Comparison of ENCODE assay signal across 21 cellular contexts in the genomic region with DNA sequence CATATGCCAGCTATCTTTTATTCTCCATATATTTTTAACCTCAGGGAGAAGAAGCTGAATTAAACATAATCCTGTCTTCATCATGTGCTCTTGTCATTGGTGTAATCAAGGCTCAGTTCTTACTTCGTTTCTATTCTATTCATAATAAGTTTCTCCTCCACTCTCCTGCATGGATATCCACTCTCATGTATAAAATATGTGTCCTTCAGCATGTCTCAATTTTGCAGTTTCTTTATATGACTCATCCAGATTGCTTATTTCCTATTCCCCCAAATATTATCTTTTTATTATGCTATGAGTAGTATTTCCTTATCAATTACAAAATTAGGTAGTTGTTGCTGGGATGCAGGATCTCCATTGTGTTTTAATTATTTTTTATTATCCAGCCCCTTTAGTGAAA.
A peak's percentile ranks its signal among the peaks of the same experiment; 100 is the strongest.
DNase-seq lines count a peak whose midpoint lies in the region; ATAC-seq, FAIRE-seq and TF ChIP-seq lines count a peak whose summit lies in the region.
"Had no signal": no experiment of that assay in that cellular context is flagged by ENCODE, and none has a peak within 500 bp of the region (broad histone marks: within the 10 kb centered on the region; RNA-seq: fewer than 3 reads in every experiment).

No MANE protein-coding gene starts in this region.

- no peak for TF ChIP-seq CTCF in RWPE1 (conservative IDR thresholded peaks at IDR 0.05; ENCODE audit: low read depth)
- no peak for TF ChIP-seq CTCF in endothelial cell of umbilical vein (IDR thresholded peaks at IDR 0.05; ENCODE audit: extremely low read depth in 1 of 2, insufficient read depth in 1 of 2, low read depth in 1 of 2, low read length in 2 of 2)

- no peak overlapping the region for H3K9ac ChIP-seq in endothelial cell of umbilical vein (replicated peaks; ENCODE audit: extremely low read depth, insufficient read depth, low read length)
- H3K9ac ChIP-seq: BLaER1 treated with 17β-estradiol and CSF1 and Interleukin-3, amounts not matched to agents 10 nM and 100 nM had no signal

- dilution Hi-C loops in endothelial cell of umbilical vein (cut with MboI; ENCODE audit: extremely low pct_ligation_motif_present, low sequenced_read_pairs) = no loop called here

- POLR2A ChIA-PET in RWPE1 (lab: Yijun Ruan, JAX; ENCODE audit: low non-redundant PET) (no interaction called here), endothelial cell of umbilical vein (lab: Charles Lee) (no interaction called here)

- H3K9me1 ChIP-seq in endothelial cell of umbilical vein (replicated peaks; ENCODE audit: control insufficient read depth, extremely low read depth, insufficient read depth, low read length) = no peaks in the 10 kb centered on the region

- FAIRE-seq in endothelial cell of umbilical vein (lab: Jason Lieb, UNC) = no peak
- no peak for FAIRE-seq in frontal cortex (lab: Jason Lieb, UNC)
- FAIRE-seq: G401.6, GM12892, GM19239, K562 had no signal

- no peaks in the 10 kb centered on the region for H4K20me1 ChIP-seq in endothelial cell of umbilical vein (replicated peaks; ENCODE audit: control insufficient read depth, extremely low read depth, insufficient read depth, low read length)
- H4K20me1 ChIP-seq: BLaER1 treated with 17β-estradiol and CSF1 and Interleukin-3, amounts not matched to agents 10 nM and 100 nM had no signal

- no peak for TF ChIP-seq POLR2A in endothelial cell of umbilical vein (IDR thresholded peaks at IDR 0.05; ENCODE audit: low read depth, low read length)

- CTCF ChIA-PET in RWPE1 (lab: Yijun Ruan, JAX) = no interaction called here
- CTCF ChIA-PET in endothelial cell of umbilical vein (lab: Charles Lee) = no interaction called here

- no TSS peak for BruUV-seq in endothelial cell of umbilical vein (replicated peaks; lab: Mats Ljungman, UMichigan)

- DNase-seq in HS-5 (ENCODE audit: low read depth) (peak; percentile 47), RWPE1 (ENCODE audit: low spot score) (peak; percentile 19), endothelial cell of umbilical vein (ENCODE audit: low read depth, low spot score) (no peak), iris pigment epithelial cell (ENCODE audit: low read depth) (peak; percentile 10), frontal cortex (ENCODE audit: low spot score in 2 of 2) (no peak), DMS153 (lab: John Stamatoyannopoulos, UW) (no peak)
- DNase-seq: 8988T; AML-193; Calu3; CD4-positive, CD25-positive, alpha-beta regulatory T cell; DMS 273 treated with DMSO at 0.1 percent for 48 hours; DMS79 treated with DMSO at 0.1 percent for 48 hours; EL; GOT3; H9 had no signal

- intact Hi-C loops in endothelial cell of umbilical vein (cut with micrococcal nuclease) = no loop called here

- no peaks in the 10 kb centered on the region for H3K36me3 ChIP-seq in endothelial cell of umbilical vein (ENCODE audit: control insufficient read depth in 2 of 2, extremely low read depth in 1 of 2, insufficient read depth in 2 of 2, low read length in 2 of 2)
- H3K36me3 ChIP-seq: BLaER1 treated with 17β-estradiol and CSF1 and Interleukin-3, amounts not matched to agents 10 nM and 100 nM had no signal

- no peak overlapping the region for H3K4me2 ChIP-seq in endothelial cell of umbilical vein (ENCODE audit: insufficient read depth, low read length)
- H3K4me2 ChIP-seq: BLaER1 treated with 17β-estradiol and CSF1 and Interleukin-3, amounts not matched to agents 10 nM and 100 nM had no signal

- H3K4me1 ChIP-seq in endothelial cell of umbilical vein (ENCODE audit: control insufficient read depth, extremely low read depth, insufficient read depth, low read length) = peaks cover 2% of the 10 kb centered on the region
- H3K4me1 ChIP-seq: BLaER1 treated with 17β-estradiol and CSF1 and Interleukin-3, amounts not matched to agents 10 nM and 100 nM had no signal

- H2AFZ ChIP-seq in endothelial cell of umbilical vein (ENCODE audit: low read depth, low read length) = no peak overlapping the region

- H3K27ac ChIP-seq in RWPE1 (no peak overlapping the region), endothelial cell of umbilical vein (ENCODE audit: insufficient read depth, low read depth, low read length) (no peak overlapping the region)
- H3K27ac ChIP-seq: BLaER1 treated with 17β-estradiol and CSF1 and Interleukin-3, amounts not matched to agents 10 nM and 100 nM had no signal

- H3K9me3 ChIP-seq in endothelial cell of umbilical vein (replicated peaks; ENCODE audit: control insufficient read depth, insufficient read depth, low read length) = no peaks in the 10 kb centered on the region
- H3K9me3 ChIP-seq: BLaER1 treated with 17β-estradiol and CSF1 and Interleukin-3, amounts not matched to agents 10 nM and 100 nM had no signal

- no peak for ATAC-seq in HG03039 (IDR thresholded peaks at IDR 0.05; ENCODE audit: unreplicated experiment)
- ATAC-seq: K562 had no signal

- H3K79me2 ChIP-seq in endothelial cell of umbilical vein (ENCODE audit: control insufficient read depth, insufficient read depth, low read length) = no peaks in the 10 kb centered on the region

- no peak overlapping the region for H3K4me3 ChIP-seq in endothelial cell of umbilical vein (replicated peaks in 1 of 3; ENCODE audit: insufficient read depth in 1 of 3, low read depth in 1 of 3, low read length in 3 of 3)
- H3K4me3 ChIP-seq: BLaER1 treated with 17β-estradiol and CSF1 and Interleukin-3, amounts not matched to agents 10 nM and 100 nM; K562 had no signal

- H3K27me3 ChIP-seq in endothelial cell of umbilical vein (ENCODE audit: control insufficient read depth in 2 of 2, insufficient read depth in 2 of 2, low read length in 2 of 2) = no peaks in the 10 kb centered on the region
- H3K27me3 ChIP-seq: BLaER1 treated with 17β-estradiol and CSF1 and Interleukin-3, amounts not matched to agents 10 nM and 100 nM had no signal

TF ChIP-seq in endothelial cell of umbilical vein, 7 proteins besides CTCF, POLR2A, EP300 and RAD21:
- TF ChIP-seq, protein P1, sequence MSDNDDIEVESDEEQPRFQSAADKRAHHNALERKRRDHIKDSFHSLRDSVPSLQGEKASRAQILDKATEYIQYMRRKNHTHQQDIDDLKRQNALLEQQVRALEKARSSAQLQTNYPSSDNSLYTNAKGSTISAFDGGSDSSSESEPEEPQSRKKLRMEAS (IDR thresholded peaks at IDR 0.05; ENCODE audit: insufficient read depth, insufficient read length) = no peak
- TF ChIP-seq FOS (IDR thresholded peaks at IDR 0.05; ENCODE audit: borderline replicate concordance, insufficient read depth, low read length) = peak; percentile 43
TF ChIP-seq in endothelial cell of umbilical vein: peak in this region for 1.

Comparison
In these comparisons a context has a peak if more than half of its experiments do, and no peak if none do; other contexts are left out.
1. DNase-seq: peak in HS-5 (single experiment), RWPE1 (single experiment) and iris pigment epithelial cell (single experiment); none in endothelial cell of umbilical vein (single experiment), frontal cortex (0 of 2) and DMS153 (single experiment).